Comparison of ENCODE assay signal across 1 cellular context in the genomic region with DNA sequence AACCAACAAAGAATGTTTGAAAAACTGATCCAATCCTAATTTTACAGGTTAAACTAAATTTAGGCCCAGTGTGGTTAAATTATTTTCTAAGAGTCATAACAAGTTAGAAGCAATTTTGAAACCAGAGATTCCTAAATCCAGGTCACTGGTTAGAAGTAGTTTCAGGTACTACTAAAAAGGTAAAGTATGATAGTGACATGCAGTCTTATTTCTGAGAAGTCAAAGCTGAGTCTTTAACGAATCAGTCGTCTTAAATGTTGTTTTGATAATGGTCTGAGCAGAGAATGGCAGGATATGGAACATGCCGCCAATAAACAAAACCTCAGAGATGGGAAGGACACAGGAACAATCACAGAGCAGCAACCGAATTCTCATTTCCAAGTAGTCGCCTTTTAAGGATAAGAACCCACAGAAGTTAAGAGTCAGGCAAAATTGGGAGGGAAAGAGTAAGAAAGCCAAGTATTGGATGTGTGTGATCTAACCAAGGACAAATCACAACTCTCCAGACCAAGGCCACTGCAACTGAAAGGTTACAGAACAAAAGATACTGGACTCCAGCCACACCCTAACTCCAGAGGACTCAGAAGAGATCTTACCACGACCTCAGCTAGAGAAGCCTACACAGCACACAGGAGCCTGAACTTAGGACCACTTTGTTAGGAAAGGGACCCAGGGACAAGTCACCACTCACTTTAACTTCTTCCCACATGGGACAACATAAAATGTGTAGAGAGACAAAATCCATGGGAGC.
TF ChIP-seq lines count a peak whose summit lies in the region.

No MANE protein-coding gene starts in this region.

TF ChIP-seq in K562, 482 proteins besides CTCF, POLR2A, EP300 and RAD21:
- 0 out of 2 replicates have a peak, but pooled peaks have one; percentile 38 for TF ChIP-seq POLR2AphosphoS5 (IDR thresholded peaks at IDR 0.05; ENCODE audit: control insufficient read depth, insufficient read depth, low read depth, low read length)
- TF ChIP-seq ZNF384 (IDR thresholded peaks at IDR 0.05; ENCODE audit: low read depth, low read length), result no peak
